8 cellular contexts compared by ENCODE assay signal in the genomic region with DNA sequence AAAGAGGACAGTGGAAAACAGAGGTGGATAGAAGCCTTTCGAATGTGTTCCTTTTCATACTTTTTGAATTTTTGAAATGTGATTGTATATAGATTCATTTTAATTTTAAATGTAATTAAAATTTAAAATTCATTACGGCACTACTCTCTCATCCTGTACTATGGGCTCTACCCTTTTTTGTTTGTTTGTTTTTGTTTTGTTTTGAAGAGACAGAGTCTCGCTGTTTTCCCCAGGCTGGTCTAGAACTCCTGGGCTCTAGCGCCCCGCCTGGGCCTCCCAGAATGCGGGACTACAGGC. TPM values are rescaled to one million over a fixed set of nuclear protein-coding genes. Genes with fewer than 3 reads are reported as not detected.
DNase-seq lines count a peak whose midpoint lies in the region; ATAC-seq, FAIRE-seq and TF ChIP-seq lines count a peak whose summit lies in the region.

No MANE protein-coding gene starts in this region.

- no peaks in the 10 kb centered on the region for H3K9me3 ChIP-seq in fibroblast of lung (ENCODE audit: control insufficient read depth, insufficient read depth, low read depth, low read length)
- H3K9me3 ChIP-seq in psoas muscle = no peaks in the 10 kb centered on the region

- POLR2A ChIA-PET in RWPE1 (lab: Yijun Ruan, JAX; ENCODE audit: low non-redundant PET) = interaction anchor here (0.6 kb wide), 1 partner anchor 40 kb away, joined by 3 read pairs; no protein-coding TSS in a partner anchor

- H3K4me2 ChIP-seq in fibroblast of lung (ENCODE audit: extremely low read depth, insufficient read depth, low read length) = peak overlapping the region; percentile 75

- CTCF ChIA-PET in RWPE1 (lab: Yijun Ruan, JAX) = interaction anchor here (0.5 to 1.8 kb wide), 13 partner anchors 9 to 342 kb away, joined by 3 to 35 read pairs (median 5); no protein-coding TSS in a partner anchor

- H3K27me3 ChIP-seq in fibroblast of lung (ENCODE audit: control insufficient read depth, insufficient read depth, low read length) = no peaks in the 10 kb centered on the region
- no peaks in the 10 kb centered on the region for H3K27me3 ChIP-seq in psoas muscle (ENCODE audit: insufficient read depth in 3 of 3, low read length in 2 of 3)

- DNase-seq in GM12864 (ENCODE audit: low read depth) (no peak), RWPE1 (ENCODE audit: low spot score) (no peak), fibroblast of lung (ENCODE audit: low read depth in 2 of 2) (no peak), psoas muscle (no peak), iPS-NIHi7 (ENCODE audit: extremely low spot score) (no peak), GM19239 (ENCODE audit: insufficient read length, low spot score) (no peak), NCI-H2081 (lab: John Stamatoyannopoulos, UW) (no peak)
- no peak for DNase-seq in stimulated activated CD4-positive, alpha-beta T cell treated with anti-CD3 and anti-CD28 coated beads, Interleukin-2, amount 100 ng/mL, for 48 hours

- H2AFZ ChIP-seq in fibroblast of lung (ENCODE audit: low read length) = peak overlapping the region; percentile 97

- H3K4me3 ChIP-seq in GM12864 (ENCODE audit: low read depth, low read length) = peak overlapping the region; percentile 68
- peak overlapping the region; percentile 57 to 72 (median 60) for H3K4me3 ChIP-seq in fibroblast of lung (replicated peaks in 1 of 4; ENCODE audit: control extremely low read depth in 1 of 4, insufficient read depth in 1 of 4, low read depth in 3 of 4, low read length in 4 of 4)
- peak overlapping the region; percentile 71 for H3K4me3 ChIP-seq in psoas muscle

- H3K4me1 ChIP-seq in fibroblast of lung (ENCODE audit: control insufficient read depth, extremely low read depth, insufficient read depth, low read length) = no peaks in the 10 kb centered on the region
- peaks cover 17% of the 10 kb centered on the region for H3K4me1 ChIP-seq in psoas muscle

- H3K36me3 ChIP-seq in fibroblast of lung (ENCODE audit: control insufficient read depth, insufficient read depth, low read length) (no peaks in the 10 kb centered on the region), psoas muscle (ENCODE audit: insufficient read depth in 1 of 2, low read depth in 1 of 2) (no peaks in the 10 kb centered on the region)

- 15 to 22% (median 16%) methylated on average over 6 of the region's 6 CpGs for WGBS in psoas muscle, 3 donors

- peak overlapping the region; percentile 65 for H3K9ac ChIP-seq in fibroblast of lung (ENCODE audit: insufficient read depth, low read length)

- no peaks in the 10 kb centered on the region for H4K20me1 ChIP-seq in fibroblast of lung (ENCODE audit: control insufficient read depth, extremely low read depth, insufficient read depth, low read length)

- no peaks in the 10 kb centered on the region for H3K79me2 ChIP-seq in fibroblast of lung (ENCODE audit: control insufficient read depth, insufficient read depth, low read length)

- intact Hi-C loops in psoas muscle (cut with DNase I) = loop anchor here (1.0 to 10.0 kb wide), 5 partner anchors 52 to 334 kb away; no protein-coding TSS in a partner anchor

- TF ChIP-seq CTCF in GM12864 (IDR thresholded peaks at IDR 0.05; ENCODE audit: low read depth, low read length, missing control alignments) (no peak), RWPE1 (conservative IDR thresholded peaks at IDR 0.05; ENCODE audit: low read depth) (no peak), fibroblast of lung (conservative IDR thresholded peaks at IDR 0.05 in 1 of 2, IDR thresholded peaks at IDR 0.05 in 1 of 2; ENCODE audit: low read depth in 1 of 2, low read length in 2 of 2) (peak in 1 of 2 donors; percentile 17), psoas muscle (IDR thresholded peaks at IDR 0.05) (no peak)

- H3K27ac ChIP-seq in RWPE1 (peak overlapping the region; percentile 82), fibroblast of lung (ENCODE audit: insufficient read depth, low read length) (peak overlapping the region; percentile 81), psoas muscle (peak overlapping the region; percentile 92)

- no peak for FAIRE-seq in GM19239 (lab: Jason Lieb, UNC)

- ATAC-seq in psoas muscle = peak in 1 of 4 donors; percentile 72

RNA-seq across cellular contexts. Expression of gene HDHD5, which starts 11.9 kb away (rescaled TPM):
- 16.2 and 17.7 TPM in 2 replicates for total RNA-seq in fibroblast of lung
- 19.7 and 20.9 TPM in 2 replicates for polyA plus RNA-seq in fibroblast of lung
- 19.2 and 20.5 TPM in 2 replicates for polyA plus RNA-seq in fibroblast of lung (2012)
- 16.9 and 19.3 TPM in 2 replicates for polyA minus RNA-seq in fibroblast of lung (ENCODE audit: low replicate concordance)
- total RNA-seq in psoas muscle = 10 to 100 TPM; 24.6 to 46.7 (median 28.9) TPM
- polyA plus RNA-seq in psoas muscle = 10 to 100 TPM; 33.9 to 68.3 (median 37.4) TPM

RNA-seq across cellular contexts. Expression of gene ADA2, which starts 48.3 kb away (rescaled TPM):
- total RNA-seq in fibroblast of lung (21.8 and 32.0 TPM in 2 replicates), psoas muscle (1 to 10 TPM; 3.1 to 7.6 (median 6.1) TPM)
- polyA plus RNA-seq in fibroblast of lung (8.6 and 16.3 TPM in 2 replicates), psoas muscle (1 to 10 TPM; 1.8 to 2.6 (median 2.1) TPM)
- 8.3 and 13.3 TPM in 2 replicates for polyA plus RNA-seq in fibroblast of lung (2012)
- 11.9 and 12.1 TPM in 2 replicates for polyA minus RNA-seq in fibroblast of lung (ENCODE audit: low replicate concordance)

RNA-seq across cellular contexts. Expression of gene TMEM121B, which starts 49.8 kb away (rescaled TPM):
- total RNA-seq in fibroblast of lung (under 0.01 TPM in 1 of 2 replicates, not detected in the other), psoas muscle (under 1 TPM; 0.28 to 0.80 (median 0.64) TPM)
- polyA plus RNA-seq in fibroblast of lung (0.05 and 0.10 TPM in 2 replicates), psoas muscle (under 1 TPM; 0.03 to 0.14 (median 0.09) TPM)
- polyA plus RNA-seq in fibroblast of lung (2012) = 0.10 and 0.20 TPM in 2 replicates
- 0.48 TPM in 1 of 2 replicates, not detected in the other for polyA minus RNA-seq in fibroblast of lung (ENCODE audit: low replicate concordance)
